15 cellular contexts compared by ENCODE assay signal in genomic region chr4:100450449-100450848, GRCh38.
"Had no signal": no experiment of that assay in that cellular context is flagged by ENCODE, and none has a peak within 500 bp of the region (broad histone marks: within the 10 kb centered on the region; RNA-seq: fewer than 3 reads in every experiment).

No MANE protein-coding gene starts in this region.

- H3K9me3 ChIP-seq: lower lobe of right lung had no signal

- H3K27ac ChIP-seq: cardiac muscle cell, dorsolateral prefrontal cortex, lower lobe of right lung had no signal

- DNase-seq: activated CD4-positive, alpha-beta T cell treated with anti-CD3 and anti-CD28 coated beads, Interleukin-2, amount 10 ng/mL, durations not matched to agents 7 days and 5 days; activated naive CD4-positive, alpha-beta T cell treated with anti-CD3 and anti-CD28 coated beads for 36 hours; activated naive CD8-positive, alpha-beta T cell treated with anti-CD3 and anti-CD28 coated beads, Interleukin-2, amount 50 U/mL, for 24 hours; dorsolateral prefrontal cortex; endodermal cell; glutamatergic neuron; left cardiac atrium; lower lobe of right lung; stimulated activated CD4-positive, alpha-beta T cell treated with anti-CD3 and anti-CD28 coated beads, Interleukin-1b, Interleukin-23, amount 100 ng/mL, for 48 hours; stimulated activated naive CD8-positive, alpha-beta T cell treated with anti-CD3 and anti-CD28 coated beads, Interleukin-15, amount 100 ng/mL, for 72 hours had no signal

- H3K9me3 Mint-ChIP-seq: activated CD4-positive, alpha-beta T cell treated with anti-CD3 and anti-CD28 coated beads, Interleukin-2, amount 10 ng/mL, durations not matched to agents 7 days and 5 days; endodermal cell; neural crest cell; type B pancreatic cell had no signal

- H3K4me3 Mint-ChIP-seq: activated CD4-positive, alpha-beta T cell treated with anti-CD3 and anti-CD28 coated beads, Interleukin-2, amount 10 ng/mL, durations not matched to agents 7 days and 5 days; activated naive CD4-positive, alpha-beta T cell treated with anti-CD3 and anti-CD28 coated beads for 36 hours; activated naive CD8-positive, alpha-beta T cell treated with anti-CD3 and anti-CD28 coated beads, Interleukin-2, amount 50 U/mL, for 24 hours; activated T-helper 17 cell treated with anti-CD3 and anti-CD28 coated beads, Interleukin-2, amount 50 U/mL, for 72 hours; endodermal cell; neural crest cell; stimulated activated naive CD8-positive, alpha-beta T cell treated with anti-CD3 and anti-CD28 coated beads, Interleukin-15, amount 100 ng/mL, for 72 hours; type B pancreatic cell had no signal

- H3K27me3 ChIP-seq: cardiac muscle cell, dorsolateral prefrontal cortex had no signal

- H3K36me3 Mint-ChIP-seq: type B pancreatic cell had no signal

- H3K27me3 Mint-ChIP-seq: stimulated activated naive CD8-positive, alpha-beta T cell treated with anti-CD3 and anti-CD28 coated beads, Interleukin-15, amount 100 ng/mL, for 72 hours; type B pancreatic cell had no signal

- H3K4me3 ChIP-seq: cardiac muscle cell, dorsolateral prefrontal cortex, lower lobe of right lung had no signal

- H3K27ac Mint-ChIP-seq: activated CD4-positive, alpha-beta T cell treated with anti-CD3 and anti-CD28 coated beads, Interleukin-2, amount 10 ng/mL, durations not matched to agents 7 days and 5 days; activated naive CD4-positive, alpha-beta T cell treated with anti-CD3 and anti-CD28 coated beads for 36 hours; activated naive CD8-positive, alpha-beta T cell treated with anti-CD3 and anti-CD28 coated beads, Interleukin-2, amount 50 U/mL, for 24 hours; activated T-helper 17 cell treated with anti-CD3 and anti-CD28 coated beads, Interleukin-2, amount 50 U/mL, for 72 hours; endodermal cell; stimulated activated naive CD8-positive, alpha-beta T cell treated with anti-CD3 and anti-CD28 coated beads, Interleukin-15, amount 100 ng/mL, for 72 hours; type B pancreatic cell had no signal

- ATAC-seq: activated naive CD8-positive, alpha-beta T cell treated with anti-CD3 and anti-CD28 coated beads, Interleukin-2, amount 50 U/mL, for 24 hours; activated T-helper 17 cell treated with anti-CD3 and anti-CD28 coated beads, Interleukin-2, amount 50 U/mL, for 72 hours; left cardiac atrium; lower lobe of right lung; sciatic nerve; stimulated activated naive CD8-positive, alpha-beta T cell treated with anti-CD3 and anti-CD28 coated beads, Interleukin-15, amount 100 ng/mL, for 72 hours had no signal

- H3K36me3 ChIP-seq: cardiac muscle cell, lower lobe of right lung had no signal

- H3K4me1 Mint-ChIP-seq: activated CD4-positive, alpha-beta T cell treated with anti-CD3 and anti-CD28 coated beads, Interleukin-2, amount 10 ng/mL, durations not matched to agents 7 days and 5 days; activated naive CD8-positive, alpha-beta T cell treated with anti-CD3 and anti-CD28 coated beads, Interleukin-2, amount 50 U/mL, for 24 hours; activated T-helper 17 cell treated with anti-CD3 and anti-CD28 coated beads, Interleukin-2, amount 50 U/mL, for 72 hours; endodermal cell; neural crest cell; stimulated activated naive CD8-positive, alpha-beta T cell treated with anti-CD3 and anti-CD28 coated beads, Interleukin-15, amount 100 ng/mL, for 72 hours had no signal

- H3K4me1 ChIP-seq: lower lobe of right lung had no signal
